ENCODE assay signal across 7 cellular contexts in the genomic region with DNA sequence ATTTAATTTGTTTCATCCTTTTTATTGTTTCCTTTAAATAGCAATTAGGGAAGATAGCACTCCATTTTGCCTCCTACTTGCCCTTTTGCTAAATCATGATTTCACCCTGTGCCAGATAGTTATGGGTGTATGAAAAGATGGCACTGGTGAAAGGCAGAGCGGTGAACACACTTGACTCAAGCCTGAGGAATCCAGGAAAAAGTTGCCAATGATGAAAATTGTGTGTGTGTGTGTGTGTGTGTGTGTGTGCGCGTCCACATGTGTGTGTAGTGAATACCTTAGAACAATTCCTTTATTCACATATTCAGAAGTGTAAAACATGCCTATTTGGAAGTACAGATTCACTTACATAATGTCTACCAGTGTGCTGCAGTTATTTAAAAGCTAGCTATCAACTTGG.
"Had no signal": no experiment of that assay in that cellular context is flagged by ENCODE, and none has a peak within 500 bp of the region (broad histone marks: within the 10 kb centered on the region; RNA-seq: fewer than 3 reads in every experiment).

No MANE protein-coding gene starts in this region.

- H3K9me3 Mint-ChIP-seq: HFFc6 had no signal

- DNase-seq: GOT3, H7, HFFc6, IMR-90 had no signal

- H3K4me1 ChIP-seq: HAP-1 had no signal

- H3K4me3 ChIP-seq: HAP-1 had no signal

- FAIRE-seq: HTR-8/SVneo had no signal

- H3K36me3 ChIP-seq: HAP-1 had no signal

- ATAC-seq: HCT116 had no signal

- H3K4me3 Mint-ChIP-seq: HFFc6 had no signal

- H3K27ac Mint-ChIP-seq: HFFc6 had no signal

- H3K9me3 ChIP-seq: HAP-1 had no signal
